8 cellular contexts compared by ENCODE assay signal in genomic region chr2:241686322-241686648, GRCh38. TPM values are rescaled to one million over a fixed set of nuclear protein-coding genes. Genes with fewer than 3 reads are reported as not detected.
A peak's percentile ranks its signal among the peaks of the same experiment; 100 is the strongest.
DNase-seq lines count a peak whose midpoint lies in the region; ATAC-seq and TF ChIP-seq lines count a peak whose summit lies in the region.

No MANE protein-coding gene starts in this region.

- H3K9me3 Mint-ChIP-seq in central memory CD8-positive, alpha-beta T cell: no peaks in the 10 kb centered on the region

- peak overlapping the region; percentile 70 to 77 for H3K9ac ChIP-seq in mucosa of rectum (ENCODE audit: low read depth in 1 of 2, low read length in 2 of 2)

- H3K4me1 Mint-ChIP-seq in central memory CD8-positive, alpha-beta T cell: peaks cover 34% of the 10 kb centered on the region

- peak overlapping the region; percentile 89 for H3K27ac Mint-ChIP-seq in central memory CD8-positive, alpha-beta T cell (ENCODE audit: low read depth)

- TF ChIP-seq CTCF in cardiac muscle cell (IDR thresholded peaks at IDR 0.05; ENCODE audit: low read depth, low read length): no peak

- H3K36me3 Mint-ChIP-seq in central memory CD8-positive, alpha-beta T cell (ENCODE audit: insufficient read depth): peaks cover 11% of the 10 kb centered on the region

- H3K4me3 ChIP-seq in cardiac muscle cell (peak overlapping the region; percentile 82), mucosa of rectum (ENCODE audit: low read length in 2 of 2) (peak overlapping the region; percentile 84 to 87)
- peak overlapping the region; percentile 95 for H3K4me3 ChIP-seq in Jurkat, Clone E6-1 (ENCODE audit: low read length)

- DNase-seq in cardiac muscle cell (ENCODE audit: low read depth in 1 of 2, low spot score in 1 of 2): no peak
- no peak for DNase-seq in Right ventricle myocardium inferior (ENCODE audit: missing footprints)
- DNase-seq in Jurkat, Clone E6-1 (ENCODE audit: low read depth, low spot score): no peak
- DNase-seq in central memory CD8-positive, alpha-beta T cell (ENCODE audit: low spot score in 2 of 2): no peak
- DNase-seq in UCSD-AML1 (lab: John Stamatoyannopoulos, UW; ENCODE audit: unreplicated experiment): no peak
- DNase-seq in dedifferentiated amniotic fluid mesenchymal stem cell (ENCODE audit: extremely low spot score): no peak

- H3K4me1 ChIP-seq in cardiac muscle cell (ENCODE audit: low read depth): peaks cover 8% of the 10 kb centered on the region
- peaks cover 17 to 19% of the 10 kb centered on the region in 2 donors for H3K4me1 ChIP-seq in mucosa of rectum (ENCODE audit: control insufficient read depth in 2 of 2, insufficient read depth in 2 of 2, low read length in 2 of 2)

- H3K4me3 Mint-ChIP-seq in central memory CD8-positive, alpha-beta T cell: peak overlapping the region; percentile 87

- H3K27me3 ChIP-seq in cardiac muscle cell (no peaks in the 10 kb centered on the region), mucosa of rectum (ENCODE audit: control insufficient read depth in 2 of 2, insufficient read depth in 2 of 2, low read length in 2 of 2) (no peaks in the 10 kb centered on the region)

- ATAC-seq in Right ventricle myocardium inferior (no peak), GM19023 (IDR thresholded peaks at IDR 0.05; ENCODE audit: unreplicated experiment) (no peak)
- peak; percentile 1 for ATAC-seq in central memory CD8-positive, alpha-beta T cell (replicated peaks; ENCODE audit: extremely low read depth, poor library complexity, severe bottlenecking)

- no peaks in the 10 kb centered on the region for H3K27me3 Mint-ChIP-seq in central memory CD8-positive, alpha-beta T cell

- H3K9me3 ChIP-seq in cardiac muscle cell (ENCODE audit: low read depth) (no peaks in the 10 kb centered on the region), mucosa of rectum (ENCODE audit: control insufficient read depth in 2 of 2, low read length in 2 of 2) (no peaks in the 10 kb centered on the region)

- H3K27ac ChIP-seq in cardiac muscle cell: peak overlapping the region; percentile 79
- H3K27ac ChIP-seq in mucosa of rectum (ENCODE audit: low read depth in 2 of 2, low read length in 2 of 2): peak overlapping the region in 1 of 2 donors; percentile 43

- H3K36me3 ChIP-seq in cardiac muscle cell: peaks cover 10% of the 10 kb centered on the region
- peaks cover 8 to 13% of the 10 kb centered on the region in 2 donors for H3K36me3 ChIP-seq in mucosa of rectum (ENCODE audit: control insufficient read depth in 2 of 2, insufficient read depth in 2 of 2, low read length in 2 of 2)

- intact Hi-C loops in Right ventricle myocardium inferior (cut with DNase I): loop anchor here (1.0 to 5.0 kb wide), 2 partner anchors 46 to 49 kb away; partner anchors contain the start of genes ATG4B, D2HGDH and THAP4

RNA-seq across cellular contexts. Expression of gene DTYMK, which starts 0.3 kb away (rescaled TPM):
- 31.1 and 47.7 TPM in 2 replicates for total RNA-seq in cardiac muscle cell
- polyA plus RNA-seq in cardiac muscle cell: 72.7 and 85.3 TPM in 2 replicates
- 11.1 TPM for total RNA-seq in Right ventricle myocardium inferior
- 82.2 TPM for polyA plus RNA-seq in Jurkat, Clone E6-1 (2012; ENCODE audit: insufficient read depth, insufficient read length)

RNA-seq across cellular contexts. Expression of gene ING5, which starts 15.6 kb away (rescaled TPM):
- total RNA-seq in cardiac muscle cell (39.4 and 53.6 TPM in 2 replicates), Right ventricle myocardium inferior (16.5 TPM)
- polyA plus RNA-seq in cardiac muscle cell: 16.3 and 26.3 TPM in 2 replicates
- polyA plus RNA-seq in Jurkat, Clone E6-1 (2012; ENCODE audit: insufficient read depth, insufficient read length): 24.8 TPM

RNA-seq across cellular contexts. Expression of gene D2HGDH, which starts 48.1 kb away (rescaled TPM):
- 19.4 and 26.8 TPM in 2 replicates for total RNA-seq in cardiac muscle cell
- 23.4 and 24.6 TPM in 2 replicates for polyA plus RNA-seq in cardiac muscle cell
- 19.6 TPM for total RNA-seq in Right ventricle myocardium inferior
- polyA plus RNA-seq in Jurkat, Clone E6-1 (2012; ENCODE audit: insufficient read depth, insufficient read length): 17.2 TPM

RNA-seq across cellular contexts. Expression of gene ATG4B, which starts 48.8 kb away (rescaled TPM):
- total RNA-seq in cardiac muscle cell (62.4 and 105 TPM in 2 replicates), Right ventricle myocardium inferior (43.3 TPM)
- polyA plus RNA-seq in cardiac muscle cell: 110 and 140 TPM in 2 replicates
- polyA plus RNA-seq in Jurkat, Clone E6-1 (2012; ENCODE audit: insufficient read depth, insufficient read length): 88.6 TPM

RNA-seq across cellular contexts. Expression of gene THAP4, which starts 49.3 kb away (rescaled TPM):
- total RNA-seq in cardiac muscle cell (93.0 and 101 TPM in 2 replicates), Right ventricle myocardium inferior (83.2 TPM)
- 82.0 and 113 TPM in 2 replicates for polyA plus RNA-seq in cardiac muscle cell
- 60.5 TPM for polyA plus RNA-seq in Jurkat, Clone E6-1 (2012; ENCODE audit: insufficient read depth, insufficient read length)
